12 cellular contexts compared by ENCODE assay signal in genomic region chr7:129989466-129989865, GRCh38. TPM values are rescaled to one million over a fixed set of nuclear protein-coding genes. Genes with fewer than 3 reads are reported as not detected.
DNase-seq lines count a peak whose midpoint lies in the region; ATAC-seq and TF ChIP-seq lines count a peak whose summit lies in the region.
"Had no signal": no experiment of that assay in that cellular context is flagged by ENCODE, and none has a peak within 500 bp of the region (broad histone marks: within the 10 kb centered on the region; RNA-seq: fewer than 3 reads in every experiment).

No MANE protein-coding gene starts in this region.

- CTCF ChIA-PET in activated CD8-positive, alpha-beta memory T cell treated with anti-CD3 and anti-CD28 coated beads, Interleukin-2, amount 10 ng/mL, durations not matched to agents 7 days and 5 days (lab: Charles Lee) = no interaction called here

- no peaks in the 10 kb centered on the region for H3K27me3 ChIP-seq in upper lobe of right lung
- H3K27me3 ChIP-seq: adrenal gland had no signal

- H3K4me1 Mint-ChIP-seq in activated CD8-positive, alpha-beta memory T cell treated with anti-CD3 and anti-CD28 coated beads, Interleukin-2, amount 10 ng/mL, durations not matched to agents 7 days and 5 days = no peaks in the 10 kb centered on the region

- no peaks in the 10 kb centered on the region for H3K9me3 Mint-ChIP-seq in activated CD8-positive, alpha-beta memory T cell treated with anti-CD3 and anti-CD28 coated beads, Interleukin-2, amount 10 ng/mL, durations not matched to agents 7 days and 5 days (ENCODE audit: low read depth)

- H3K27ac ChIP-seq in upper lobe of right lung = no peak overlapping the region
- H3K27ac ChIP-seq: adrenal gland, GM23248 had no signal

- H3K27ac Mint-ChIP-seq in activated CD8-positive, alpha-beta memory T cell treated with anti-CD3 and anti-CD28 coated beads, Interleukin-2, amount 10 ng/mL, durations not matched to agents 7 days and 5 days = no peak overlapping the region

- DNase-seq in activated gamma-delta T cell treated with Interleukin-2 at 50 U/mL for 16 hours = peak; percentile 25
- DNase-seq in activated gamma-delta T cell (lab: John Stamatoyannopoulos, UW) = no peak
- peak; percentile 43 for DNase-seq in activated CD8-positive, alpha-beta memory T cell treated with anti-CD3 and anti-CD28 coated beads, Interleukin-2, amount 10 ng/mL, durations not matched to agents 7 days and 5 days
- peak; percentile 50 for DNase-seq in foreskin melanocyte
- DNase-seq in stimulated activated naive CD8-positive, alpha-beta T cell treated with anti-CD3 and anti-CD28 coated beads, Interleukin-15, Interleukin-2, amounts not matched to agents 100 U/mL and 50 U/mL, for 24 hours = peak; percentile 61
- no peak for DNase-seq in upper lobe of right lung
- no peak for DNase-seq in NCI-H1930 (lab: John Stamatoyannopoulos, UW)
- DNase-seq: adrenal gland, GM23248, NCI-H2081, substantia nigra had no signal

- H3K27me3 Mint-ChIP-seq in activated CD8-positive, alpha-beta memory T cell treated with anti-CD3 and anti-CD28 coated beads, Interleukin-2, amount 10 ng/mL, durations not matched to agents 7 days and 5 days = peaks cover 3% of the 10 kb centered on the region

- no peak for ATAC-seq in activated CD8-positive, alpha-beta memory T cell treated with anti-CD3 and anti-CD28 coated beads, Interleukin-2, amount 10 ng/mL, durations not matched to agents 7 days and 5 days
- ATAC-seq in stimulated activated naive CD8-positive, alpha-beta T cell treated with anti-CD3 and anti-CD28 coated beads, Interleukin-15, Interleukin-2, amounts not matched to agents 100 U/mL and 50 U/mL, for 24 hours = peak; percentile 76
- ATAC-seq in upper lobe of right lung (no peak), HG03139 (IDR thresholded peaks at IDR 0.05; ENCODE audit: unreplicated experiment) (no peak)

- H3K9me3 ChIP-seq in upper lobe of right lung = no peaks in the 10 kb centered on the region
- H3K9me3 ChIP-seq: adrenal gland had no signal

- no peaks in the 10 kb centered on the region for H3K36me3 Mint-ChIP-seq in activated CD8-positive, alpha-beta memory T cell treated with anti-CD3 and anti-CD28 coated beads, Interleukin-2, amount 10 ng/mL, durations not matched to agents 7 days and 5 days

- no peak for TF ChIP-seq CTCF in upper lobe of right lung (IDR thresholded peaks at IDR 0.05)

- no peak overlapping the region for H3K4me3 ChIP-seq in upper lobe of right lung
- H3K4me3 ChIP-seq: adrenal gland, GM23248 had no signal

- H3K4me1 ChIP-seq in upper lobe of right lung = no peaks in the 10 kb centered on the region
- H3K4me1 ChIP-seq: adrenal gland had no signal

- H3K4me3 Mint-ChIP-seq in activated CD8-positive, alpha-beta memory T cell treated with anti-CD3 and anti-CD28 coated beads, Interleukin-2, amount 10 ng/mL, durations not matched to agents 7 days and 5 days = no peak overlapping the region

- no peaks in the 10 kb centered on the region for H3K36me3 ChIP-seq in upper lobe of right lung
- H3K36me3 ChIP-seq: adrenal gland had no signal

- intact Hi-C loops in upper lobe of right lung (cut with DNase I) = no loop called here

RNA-seq across cellular contexts. Expression of gene UBE2H, which starts 36.7 kb away (rescaled TPM):
- total RNA-seq in activated CD8-positive, alpha-beta memory T cell treated with anti-CD3 and anti-CD28 coated beads, Interleukin-2, amount 10 ng/mL, durations not matched to agents 7 days and 5 days = 10 to 100 TPM; 27.9 to 28.3 TPM
- total RNA-seq in upper lobe of right lung = 69.1 TPM

Comparison
In these comparisons a context has a peak if more than half of its experiments do, and no peak if none do; other contexts are left out.
1. DNase-seq: peak in activated gamma-delta T cell treated with Interleukin-2 at 50 U/mL for 16 hours (single experiment), activated CD8-positive, alpha-beta memory T cell treated with anti-CD3 and anti-CD28 coated beads, Interleukin-2, amount 10 ng/mL, durations not matched to agents 7 days and 5 days (single experiment), foreskin melanocyte (single experiment) and stimulated activated naive CD8-positive, alpha-beta T cell treated with anti-CD3 and anti-CD28 coated beads, Interleukin-15, Interleukin-2, amounts not matched to agents 100 U/mL and 50 U/mL, for 24 hours (single experiment); none in activated gamma-delta T cell (single experiment), upper lobe of right lung (single experiment) and NCI-H1930 (0 of 2).